ENCODE assay signal across 21 cellular contexts in genomic region chr7:152059311-152059710, GRCh38. TPM values are rescaled to one million over a fixed set of nuclear protein-coding genes. Genes with fewer than 3 reads are reported as not detected.
DNase-seq lines count a peak whose midpoint lies in the region; ATAC-seq and TF ChIP-seq lines count a peak whose summit lies in the region.
"Had no signal": no experiment of that assay in that cellular context is flagged by ENCODE, and none has a peak within 500 bp of the region (broad histone marks: within the 10 kb centered on the region; RNA-seq: fewer than 3 reads in every experiment).

No MANE protein-coding gene starts in this region.

- in situ Hi-C loops in IMR-90 (cut with MboI; ENCODE audit: low sequenced_read_pairs): no loop called here

- H2BK5ac ChIP-seq in IMR-90 (ENCODE audit: low read depth, low read length, poor library complexity, severe bottlenecking): no peak overlapping the region

- no peak overlapping the region for H2BK15ac ChIP-seq in IMR-90 (ENCODE audit: low read depth, low read length)

- no peak overlapping the region for H2AK9ac ChIP-seq in IMR-90 (replicated peaks; ENCODE audit: low read depth, low read length, poor library complexity)

- no peak overlapping the region for H3K4me3 Mint-ChIP-seq in chondrocyte (ENCODE audit: unreplicated experiment)
- H3K4me3 Mint-ChIP-seq: CD14-positive monocyte; CD4-positive, alpha-beta T cell; CD8-positive, alpha-beta memory T cell; GM23338; H9 had no signal

- no peak overlapping the region for H3K9ac ChIP-seq in IMR-90 (ENCODE audit: low read depth, low read length)
- H3K9ac ChIP-seq: BLaER1 treated with 17β-estradiol and CSF1 and Interleukin-3, amounts not matched to agents 10 nM and 100 nM had no signal

- peaks cover 34% of the 10 kb centered on the region for H3K4me1 Mint-ChIP-seq in chondrocyte (ENCODE audit: low read depth)
- H3K4me1 Mint-ChIP-seq: CD14-positive monocyte had no signal

- H3K4ac ChIP-seq in IMR-90 (ENCODE audit: low read depth, low read length): no peak overlapping the region

- H2AFZ ChIP-seq in ACC112 (ENCODE audit: low read length, unreplicated experiment): no peak overlapping the region
- no peak overlapping the region for H2AFZ ChIP-seq in IMR-90 (replicated peaks; ENCODE audit: low read length, poor library complexity)
- H2AFZ ChIP-seq: GM23338 had no signal

- peaks cover 12 to 15% of the 10 kb centered on the region in 2 experiments; a peak in 2 of 4 replicates for H3K79me1 ChIP-seq in IMR-90 (ENCODE audit: low read depth in 1 of 2, low read length in 2 of 2)

- no TSS peak for BruUV-seq in IMR-90 (replicated peaks; lab: Mats Ljungman, UMichigan)

- no peak for TF ChIP-seq RAD21 in IMR-90 (IDR thresholded peaks at IDR 0.05; ENCODE audit: low read length)

- ATAC-seq in IMR-90 (ENCODE audit: low read depth) (no peak), GM18907 (IDR thresholded peaks at IDR 0.05; ENCODE audit: unreplicated experiment) (no peak), GM18867 (IDR thresholded peaks at IDR 0.05; ENCODE audit: unreplicated experiment) (no peak)
- ATAC-seq: GM12878, GM23338, HCT116 had no signal

- H3K18ac ChIP-seq in IMR-90 (ENCODE audit: low read depth, low read length): no peak overlapping the region

- H3K79me2 ChIP-seq in ACC112 (ENCODE audit: control insufficient read depth, insufficient read depth, low read length, unreplicated experiment): peaks cover 9% of the 10 kb centered on the region

- no peak overlapping the region for H2AK5ac ChIP-seq in IMR-90 (ENCODE audit: low read depth, low read length)

- WGBS in IMR-90 (ENCODE audit: extremely low coverage in 2 of 2, insufficient read length in 1 of 2), 2 experiments: no CpG with 5 or more reads among the region's 1 CpG

- dilution Hi-C loops in IMR-90 (cut with HindIII; ENCODE audit: low sequenced_read_pairs, unreplicated experiment): no loop called here

- 0 out of 2 replicates have a peak, but pooled peaks cover 4% of the 10 kb centered on the region for H3K36me3 ChIP-seq in ACC112 (ENCODE audit: insufficient read depth, low read length)
- no peaks in the 10 kb centered on the region for H3K36me3 ChIP-seq in IMR-90 (ENCODE audit: control insufficient read depth, insufficient read depth, low read length)
- H3K36me3 ChIP-seq: BE2C; BLaER1 treated with 17β-estradiol and CSF1 and Interleukin-3, amounts not matched to agents 10 nM and 100 nM had no signal

- H3K27ac ChIP-seq in ACC112 (ENCODE audit: low read depth, low read length): peak overlapping the region; percentile 81; the same call in 1 of the 2 replicates
- H3K27ac ChIP-seq in IMR-90 (ENCODE audit: insufficient read depth, low read length): no peak overlapping the region
- H3K27ac ChIP-seq: BLaER1 treated with 17β-estradiol and CSF1 and Interleukin-3, amounts not matched to agents 10 nM and 100 nM had no signal

- H3K14ac ChIP-seq in IMR-90 (replicated peaks; ENCODE audit: low read depth, low read length): no peak overlapping the region

- POLR2A ChIA-PET in IMR-90 (lab: Charles Lee; ENCODE audit: unreplicated experiment): no interaction called here

- TF ChIP-seq CTCF in IMR-90 (conservative IDR thresholded peaks at IDR 0.05; ENCODE audit: low read depth, low read length) (no peak), chondrocyte (IDR thresholded peaks at IDR 0.05) (no peak)

- no peak for DNase-seq in IMR-90
- no peak for DNase-seq in chondrocyte (ENCODE audit: low spot score)
- no peak for DNase-seq in GM19240 (ENCODE audit: insufficient read length, low spot score)
- DNase-seq: ACHN; AML-193; BE2C; CD4-positive, alpha-beta T cell; CD8-positive, alpha-beta memory T cell; DMS 273 treated with DMSO at 0.1 percent for 48 hours; DMS79; EL; GDM1; H9 had no signal

- no peaks in the 10 kb centered on the region for H3K9me3 ChIP-seq in IMR-90 (ENCODE audit: control insufficient read depth, insufficient read depth, low read length)
- H3K9me3 ChIP-seq: BE2C had no signal

- H2BK120ac ChIP-seq in IMR-90 (ENCODE audit: low read depth, low read length): no peak overlapping the region

- H3K4me3 ChIP-seq in ACC112 (ENCODE audit: low read depth, low read length): no peak overlapping the region
- H3K4me3 ChIP-seq in IMR-90 (ENCODE audit: insufficient read depth, low read depth, low read length): no peak overlapping the region
- H3K4me3 ChIP-seq: BLaER1 treated with 17β-estradiol and CSF1 and Interleukin-3, amounts not matched to agents 10 nM and 100 nM; GM12878; GM23338 had no signal

- H4K20me1 ChIP-seq in IMR-90 (ENCODE audit: insufficient read depth, low read length): no peaks in the 10 kb centered on the region
- H4K20me1 ChIP-seq: BLaER1 treated with 17β-estradiol and CSF1 and Interleukin-3, amounts not matched to agents 10 nM and 100 nM had no signal

- no peak overlapping the region for H3K23ac ChIP-seq in IMR-90 (ENCODE audit: low read depth, low read length)

- CTCF ChIA-PET in IMR-90 (lab: Yijun Ruan, JAX): interaction anchor here (1.5 kb wide), 1 partner anchor 20 kb away, joined by 3 read pairs; no protein-coding TSS in a partner anchor

- no peaks in the 10 kb centered on the region for H3K9me1 ChIP-seq in IMR-90 (ENCODE audit: insufficient read depth, low read length)

- no peaks in the 10 kb centered on the region for H3K27me3 Mint-ChIP-seq in chondrocyte (ENCODE audit: low read depth)
- H3K27me3 Mint-ChIP-seq: CD4-positive, alpha-beta T cell; CD8-positive, alpha-beta memory T cell had no signal

- H2BK20ac ChIP-seq in IMR-90 (ENCODE audit: low read depth, low read length): no peak overlapping the region

- H3K27me3 ChIP-seq in ACC112 (ENCODE audit: insufficient read depth, low read length) (no peaks in the 10 kb centered on the region), IMR-90 (ENCODE audit: control insufficient read depth, insufficient read depth, low read length) (no peaks in the 10 kb centered on the region)
- H3K27me3 ChIP-seq: BE2C; BLaER1 treated with 17β-estradiol and CSF1 and Interleukin-3, amounts not matched to agents 10 nM and 100 nM had no signal

- intact Hi-C loops in IMR-90 (cut with micrococcal nuclease): no loop called here

- H3K56ac ChIP-seq in IMR-90 (ENCODE audit: extremely low read depth, insufficient read depth, low read length): no peak overlapping the region

- H4K91ac ChIP-seq in IMR-90 (ENCODE audit: insufficient read depth, low read depth, low read length): no peak overlapping the region

- no peak overlapping the region for H3K4me2 ChIP-seq in IMR-90 (ENCODE audit: low read depth, low read length)
- H3K4me2 ChIP-seq: BLaER1 treated with 17β-estradiol and CSF1 and Interleukin-3, amounts not matched to agents 10 nM and 100 nM; GM23338 had no signal

- H3K4me1 ChIP-seq in ACC112 (ENCODE audit: control insufficient read depth, insufficient read depth, low read length, unreplicated experiment) (peaks cover 28% of the 10 kb centered on the region), IMR-90 (ENCODE audit: control insufficient read depth, insufficient read depth, low read length) (peaks cover 4% of the 10 kb centered on the region)
- H3K4me1 ChIP-seq: BE2C; BLaER1 treated with 17β-estradiol and CSF1 and Interleukin-3, amounts not matched to agents 10 nM and 100 nM had no signal

- peaks cover 3% of the 10 kb centered on the region for H3K36me3 Mint-ChIP-seq in chondrocyte (ENCODE audit: low read depth)

- no peak overlapping the region for H4K8ac ChIP-seq in IMR-90 (ENCODE audit: low read depth in 2 of 2, low read length in 2 of 2)

- TF ChIP-seq POLR2A in IMR-90 (IDR thresholded peaks at IDR 0.05; ENCODE audit: low read depth, low read length): no peak

- peak overlapping the region; percentile 59 for H3K27ac Mint-ChIP-seq in chondrocyte (ENCODE audit: unreplicated experiment)
- H3K27ac Mint-ChIP-seq: CD4-positive, alpha-beta T cell; CD8-positive, alpha-beta memory T cell; GM23338; H9 had no signal

- H4K5ac ChIP-seq in IMR-90 (ENCODE audit: low read depth, low read length): no peak overlapping the region

- peaks cover 4% of the 10 kb centered on the region for H3K9me3 Mint-ChIP-seq in chondrocyte (ENCODE audit: low read depth)

TF ChIP-seq in IMR-90, 13 proteins besides CTCF, POLR2A, EP300 and RAD21:
- no peak for TF ChIP-seq BHLHE40 (IDR thresholded peaks at IDR 0.05; ENCODE audit: low read depth, low read length)
- peak; percentile 53; the same call in 1 of the 2 replicates for TF ChIP-seq CEBPB (IDR thresholded peaks at IDR 0.05; ENCODE audit: low read depth, low read length)

RNA-seq across cellular contexts. Expression of gene GALNT11, which starts 33.8 kb away (rescaled TPM):
- 24.4 and 31.9 TPM in 2 replicates for total RNA-seq in IMR-90 (2012; rRNA removed)
- 23.2 and 29.3 TPM in 2 replicates for polyA plus RNA-seq in IMR-90 (2012; rRNA removed)
- 17.7 TPM in 2 replicates for polyA plus RNA-seq in IMR-90 (2012; cell fraction: cytosol; rRNA removed)
- polyA plus RNA-seq in IMR-90 (2012; cell fraction: nucleus; rRNA removed; ENCODE audit: low replicate concordance): 12.2 and 40.3 TPM in 2 replicates
- total RNA-seq in chondrocyte: 36.2 to 62.1 TPM (median 37.1 TPM) in 3 replicates
